Comparison of ENCODE assay signal across 8 cellular contexts in the genomic region with DNA sequence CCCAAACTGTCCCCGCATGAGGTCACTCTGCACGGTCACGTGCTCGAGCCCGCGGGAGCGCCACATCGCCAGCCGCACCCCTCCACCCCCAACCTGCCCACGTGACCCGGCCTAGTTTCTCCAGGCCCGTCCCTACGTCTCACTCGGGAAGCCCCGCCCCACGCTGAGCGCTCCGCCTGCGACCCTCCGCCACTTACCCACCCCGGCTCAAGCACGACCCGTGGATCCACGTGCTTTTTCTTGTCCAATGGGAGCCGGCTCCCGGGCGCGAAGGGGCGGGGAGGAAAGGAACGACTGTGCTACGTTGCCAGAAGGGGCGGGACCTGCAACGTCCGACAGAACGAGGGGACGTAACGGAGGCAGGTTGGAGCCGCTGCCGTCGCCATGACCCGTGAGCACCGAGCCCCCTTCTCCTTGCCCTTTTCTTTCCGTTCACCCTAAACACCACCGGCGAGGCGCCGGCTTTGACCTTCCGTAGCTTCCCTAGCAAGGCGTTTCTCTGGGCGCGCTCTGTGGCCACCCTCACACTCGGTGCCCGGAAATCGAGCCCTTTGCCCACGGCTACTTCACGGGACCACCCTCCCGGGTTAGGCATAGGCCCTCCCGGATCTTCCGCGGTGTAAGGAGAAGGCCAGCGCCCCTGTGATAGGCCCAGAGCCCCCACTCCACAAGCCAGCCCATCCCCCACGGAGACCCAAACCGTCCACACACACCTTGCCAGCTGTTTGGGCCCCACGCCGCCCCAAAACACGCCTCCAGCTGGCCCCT. TPM values are rescaled to one million over a fixed set of nuclear protein-coding genes. Genes with fewer than 3 reads are reported as not detected.
A peak's percentile ranks its signal among the peaks of the same experiment; 100 is the strongest.
DNase-seq lines count a peak whose midpoint lies in the region; ATAC-seq and TF ChIP-seq lines count a peak whose summit lies in the region.

A gene (plus strand): TSS at position 328 of the 768 bp plus-strand sequence. CDS start 57 bp downstream, at position 385.

- peak within 1 kb of the TSS; percentile 97 for H3K27ac Mint-ChIP-seq in chondrocyte (ENCODE audit: unreplicated experiment)

- H3K4me3 ChIP-seq in kidney epithelial cell (ENCODE audit: low read depth, low read length) = peak within 1 kb of the TSS; percentile 92

- no peaks in the 10 kb centered on the region for H3K27me3 Mint-ChIP-seq in chondrocyte (ENCODE audit: low read depth)

- H3K9me3 Mint-ChIP-seq in chondrocyte (ENCODE audit: low read depth) = no peaks in the 10 kb centered on the region

- H3K27me3 ChIP-seq in kidney epithelial cell (ENCODE audit: control insufficient read depth, insufficient read depth, low read length) = no peaks in the 10 kb centered on the region

- peak; percentile 99 for DNase-seq in AG20443 (ENCODE audit: low spot score)
- DNase-seq in NCI-H510A treated with DMSO at 0.1 percent for 48 hours (lab: John Stamatoyannopoulos, UW) = peak; percentile 85
- DNase-seq in activated CD4-positive, alpha-beta T cell treated with anti-CD3 and anti-CD28 coated beads for 24 hours (ENCODE audit: low read depth in 2 of 2) = peak; percentile 99 to 100
- peak; percentile 100 for DNase-seq in chondrocyte (ENCODE audit: low spot score)
- DNase-seq in kidney epithelial cell (ENCODE audit: low read depth) = peak; percentile 96
- DNase-seq in stimulated activated CD4-positive, alpha-beta T cell treated with anti-CD3 and anti-CD28 coated beads, Interleukin-15, amount 100 ng/mL, for 48 hours (ENCODE audit: low read depth in 2 of 2) = peak; percentile 100

- peak; percentile 86 for ATAC-seq in HG03432 (IDR thresholded peaks at IDR 0.05; ENCODE audit: unreplicated experiment)

- H3K36me3 Mint-ChIP-seq in chondrocyte (ENCODE audit: low read depth) = peaks cover 23% of the 10 kb centered on the region

- TF ChIP-seq CTCF in chondrocyte (IDR thresholded peaks at IDR 0.05) = no peak
- TF ChIP-seq CTCF in kidney epithelial cell (IDR thresholded peaks at IDR 0.05; ENCODE audit: insufficient read depth, low read length, poor library complexity, severe bottlenecking) = no peak

- peak; percentile 95 for TF ChIP-seq POLR2A in GM19099 (IDR thresholded peaks at IDR 0.05; ENCODE audit: extremely low read depth, insufficient read length, low read depth)

- H3K36me3 ChIP-seq in kidney epithelial cell (ENCODE audit: control insufficient read depth, insufficient read depth, low read length) = peaks cover 8% of the 10 kb centered on the region

- H3K4me1 Mint-ChIP-seq in chondrocyte (ENCODE audit: low read depth) = peaks cover 45% of the 10 kb centered on the region

- H3K4me3 Mint-ChIP-seq in chondrocyte (ENCODE audit: unreplicated experiment) = peak within 1 kb of the TSS; percentile 88

RNA-seq across cellular contexts. Expression of the gene that starts here (rescaled TPM):
- total RNA-seq in chondrocyte = 1,300 to 1,502 TPM (median 1,498 TPM) in 3 replicates
- 582 and 942 TPM in 2 replicates for total RNA-seq in kidney epithelial cell

Comparison
In these comparisons a context has a peak if more than half of its experiments do, and no peak if none do; other contexts are left out.
1. Peak in every context shown above with its lines: DNase-seq, ATAC-seq and H3K4me3 ChIP-seq.